8 cellular contexts compared by ENCODE assay signal in the genomic region with DNA sequence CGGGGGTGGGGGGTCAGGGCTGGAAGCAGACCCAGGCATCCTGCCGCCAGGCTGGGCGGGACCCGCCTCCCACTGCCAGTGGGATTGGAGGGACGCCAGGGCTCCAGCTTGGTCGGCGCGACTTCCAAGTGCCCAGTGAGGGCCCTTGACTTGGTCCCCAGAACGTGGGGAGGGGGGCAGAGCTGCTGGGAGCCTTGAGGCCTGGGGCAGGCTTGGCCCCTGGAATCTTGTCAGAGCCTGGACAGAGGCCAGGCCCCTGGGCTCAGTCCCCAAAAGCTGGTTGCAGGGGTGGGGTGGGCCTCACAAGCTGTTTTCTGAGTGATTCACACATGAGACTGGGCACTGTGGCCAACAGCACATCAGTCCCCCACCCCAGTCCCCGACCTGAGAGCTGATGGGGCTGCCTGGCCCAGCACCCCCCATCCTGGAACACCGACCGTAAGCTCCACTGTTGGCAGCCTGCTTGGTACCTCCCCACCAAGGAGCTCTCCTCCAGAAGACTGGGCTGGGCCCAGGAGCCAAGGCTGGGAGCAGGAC. TPM values are rescaled to one million over a fixed set of nuclear protein-coding genes. Genes with fewer than 3 reads are reported as not detected.
DNase-seq lines count a peak whose midpoint lies in the region; ATAC-seq and TF ChIP-seq lines count a peak whose summit lies in the region.

No MANE protein-coding gene starts in this region.

- no CpG with 5 or more reads among the region's 12 CpGs for WGBS in mesendoderm (ENCODE audit: extremely low coverage, insufficient coverage, low lambda C conversion rate)

- H3K79me2 ChIP-seq in mesendoderm (ENCODE audit: control insufficient read depth, insufficient read depth, low read length): no peaks in the 10 kb centered on the region

- H3K4me3 ChIP-seq in AG04450 (ENCODE audit: low read depth, low read length) (no peak overlapping the region), mesendoderm (ENCODE audit: low read length) (no peak overlapping the region)

- no peak overlapping the region for H3K18ac ChIP-seq in mesendoderm (ENCODE audit: low read length)

- H3K4me1 Mint-ChIP-seq in activated CD8-positive, alpha-beta T cell treated with anti-CD3 and anti-CD28 coated beads, Interleukin-2, amount 10 ng/mL, durations not matched to agents 7 days and 5 days (ENCODE audit: low read depth): peaks cover 70% of the 10 kb centered on the region

- H2AK5ac ChIP-seq in mesendoderm (ENCODE audit: low read length): no peak overlapping the region

- DNase-seq in AG04450 (ENCODE audit: low read depth, low spot score) (no peak), EH (ENCODE audit: low read depth) (peak; percentile 56), mesendoderm (no peak), CD1c-positive myeloid dendritic cell (ENCODE audit: extremely low spot score) (no peak), NCI-H1694 (lab: John Stamatoyannopoulos, UW) (no peak)
- DNase-seq in activated CD8-positive, alpha-beta T cell treated with anti-CD3 and anti-CD28 coated beads, Interleukin-2, amount 10 ng/mL, durations not matched to agents 7 days and 5 days: no peak

- no peaks in the 10 kb centered on the region for H3K36me3 ChIP-seq in mesendoderm (ENCODE audit: control insufficient read depth, insufficient read depth, low read length)

- peaks cover 10% of the 10 kb centered on the region for H3K36me3 Mint-ChIP-seq in activated CD8-positive, alpha-beta T cell treated with anti-CD3 and anti-CD28 coated beads, Interleukin-2, amount 10 ng/mL, durations not matched to agents 7 days and 5 days (ENCODE audit: low read depth)

- H3K27me3 Mint-ChIP-seq in activated CD8-positive, alpha-beta T cell treated with anti-CD3 and anti-CD28 coated beads, Interleukin-2, amount 10 ng/mL, durations not matched to agents 7 days and 5 days (ENCODE audit: low read depth): no peaks in the 10 kb centered on the region

- H3K4me2 ChIP-seq in mesendoderm (ENCODE audit: low read length): no peak overlapping the region

- no peak overlapping the region for H2BK120ac ChIP-seq in mesendoderm (ENCODE audit: low read depth, low read length)

- POLR2A ChIA-PET in AG04450 (lab: Yijun Ruan, JAX): no interaction called here
- POLR2A ChIA-PET in activated CD8-positive, alpha-beta T cell treated with anti-CD3 and anti-CD28 coated beads, Interleukin-2, amount 10 ng/mL, durations not matched to agents 7 days and 5 days (lab: Charles Lee): interaction anchor here (0.5 to 1.0 kb wide), 2 partner anchors 86 to 206 kb away, joined by 3 read pairs; no protein-coding TSS in a partner anchor

- H3K4me1 ChIP-seq in mesendoderm (ENCODE audit: control insufficient read depth, low read depth, low read length): peaks cover 3% of the 10 kb centered on the region

- H3K4ac ChIP-seq in mesendoderm (ENCODE audit: low read depth, low read length): no peak overlapping the region

- TF ChIP-seq CTCF in AG04450 (IDR thresholded peaks at IDR 0.05; ENCODE audit: low read depth, low read length): no peak

- H4K8ac ChIP-seq in mesendoderm (ENCODE audit: low read depth, low read length): no peak overlapping the region

- no peak overlapping the region for H2BK5ac ChIP-seq in mesendoderm (ENCODE audit: low read length)

- H3K9ac ChIP-seq in mesendoderm (ENCODE audit: low read length): peak overlapping the region; percentile 56

- peaks cover 5% of the 10 kb centered on the region for H3K9me3 ChIP-seq in AG04450 (ENCODE audit: control insufficient read depth, insufficient read depth, low read length)

- H3K27ac Mint-ChIP-seq in activated CD8-positive, alpha-beta T cell treated with anti-CD3 and anti-CD28 coated beads, Interleukin-2, amount 10 ng/mL, durations not matched to agents 7 days and 5 days: peak overlapping the region; percentile 87

- ATAC-seq in activated CD8-positive, alpha-beta T cell treated with anti-CD3 and anti-CD28 coated beads, Interleukin-2, amount 10 ng/mL, durations not matched to agents 7 days and 5 days: no peak
- no peak for ATAC-seq in HG03175 (IDR thresholded peaks at IDR 0.05; ENCODE audit: unreplicated experiment)
- ATAC-seq in GM19324 (IDR thresholded peaks at IDR 0.05; ENCODE audit: low FRiP score, unreplicated experiment): no peak

- peaks cover 4% of the 10 kb centered on the region for H3K79me1 ChIP-seq in mesendoderm (ENCODE audit: low read length)

- H3K27me3 ChIP-seq in AG04450 (ENCODE audit: control insufficient read depth, insufficient read depth, low read length) (no peaks in the 10 kb centered on the region), mesendoderm (ENCODE audit: insufficient read depth, low read length, poor library complexity) (no peaks in the 10 kb centered on the region)

- CTCF ChIA-PET in AG04450 (lab: Charles Lee): interaction anchor here (0.6 to 1.5 kb wide), 2 partner anchors 29 to 33 kb away, joined by 5 to 9 read pairs; no protein-coding TSS in a partner anchor
- CTCF ChIA-PET in activated CD8-positive, alpha-beta T cell treated with anti-CD3 and anti-CD28 coated beads, Interleukin-2, amount 10 ng/mL, durations not matched to agents 7 days and 5 days (lab: Charles Lee): interaction anchor here (0.8 to 5.8 kb wide), 7 partner anchors 32 to 203 kb away, joined by 3 to 43 read pairs (median 6); partner anchors contain the start of genes ABCA2, AJM1 and NPDC1

- no peak overlapping the region for H4K5ac ChIP-seq in mesendoderm (ENCODE audit: low read length)

- no peak overlapping the region for H3K56ac ChIP-seq in mesendoderm (ENCODE audit: low read length)

- H3K4me3 Mint-ChIP-seq in activated CD8-positive, alpha-beta T cell treated with anti-CD3 and anti-CD28 coated beads, Interleukin-2, amount 10 ng/mL, durations not matched to agents 7 days and 5 days: peak overlapping the region; percentile 46

- no peak overlapping the region for H2BK15ac ChIP-seq in mesendoderm (replicated peaks; ENCODE audit: low read depth)

- H3K27ac ChIP-seq in AG04450 (ENCODE audit: low read depth, low read length) (peak overlapping the region; percentile 31), mesendoderm (ENCODE audit: low read depth, low read length) (no peak overlapping the region)

- H3K9me3 Mint-ChIP-seq in activated CD8-positive, alpha-beta T cell treated with anti-CD3 and anti-CD28 coated beads, Interleukin-2, amount 10 ng/mL, durations not matched to agents 7 days and 5 days (ENCODE audit: insufficient read depth): no peaks in the 10 kb centered on the region

- H3K23ac ChIP-seq in mesendoderm (ENCODE audit: low read length): no peak overlapping the region

RNA-seq across cellular contexts. Expression of gene CLIC3, which starts 0.5 kb away (rescaled TPM):
- polyA plus RNA-seq in AG04450 (2011; rRNA removed): 0.42 and 0.63 TPM in 2 replicates
- not detected in 2 replicates for polyA minus RNA-seq in AG04450 (2011; rRNA and poly(A)+ RNA removed)
- 1 to 10 TPM; 3.6 to 4.8 TPM for total RNA-seq in activated CD8-positive, alpha-beta T cell treated with anti-CD3 and anti-CD28 coated beads, Interleukin-2, amount 10 ng/mL, durations not matched to agents 7 days and 5 days
- polyA plus RNA-seq in mesendoderm (2013, experiment 1 of 2): 0.15 TPM
- 0.17 TPM for polyA plus RNA-seq in mesendoderm (2013, experiment 2 of 2)

RNA-seq across cellular contexts. Expression of gene PAXX, which starts 3.6 kb away (rescaled TPM):
- polyA plus RNA-seq in AG04450 (2011; rRNA removed): 6.0 and 6.7 TPM in 2 replicates
- polyA minus RNA-seq in AG04450 (2011; rRNA and poly(A)+ RNA removed): 1.6 and 3.1 TPM in 2 replicates
- 10 to 100 TPM; 80.6 to 85.2 TPM for total RNA-seq in activated CD8-positive, alpha-beta T cell treated with anti-CD3 and anti-CD28 coated beads, Interleukin-2, amount 10 ng/mL, durations not matched to agents 7 days and 5 days
- 30.5 TPM for polyA plus RNA-seq in mesendoderm (2013, experiment 1 of 2)
- polyA plus RNA-seq in mesendoderm (2013, experiment 2 of 2): 31.0 TPM

RNA-seq across cellular contexts. Expression of gene LCNL1, which starts 13.0 kb away (rescaled TPM):
- 1.5 TPM in 2 replicates for polyA plus RNA-seq in AG04450 (2011; rRNA removed)
- 2.1 and 2.7 TPM in 2 replicates for polyA minus RNA-seq in AG04450 (2011; rRNA and poly(A)+ RNA removed)
- not detected for total RNA-seq in activated CD8-positive, alpha-beta T cell treated with anti-CD3 and anti-CD28 coated beads, Interleukin-2, amount 10 ng/mL, durations not matched to agents 7 days and 5 days
- not detected for polyA plus RNA-seq in mesendoderm (2013, experiment 1 of 2)
- not detected for polyA plus RNA-seq in mesendoderm (2013, experiment 2 of 2)

RNA-seq across cellular contexts. Expression of gene PTGDS, which starts 18.5 kb away (rescaled TPM):
- polyA plus RNA-seq in AG04450 (2011; rRNA removed): 7.8 and 9.6 TPM in 2 replicates
- 1.3 and 2.2 TPM in 2 replicates for polyA minus RNA-seq in AG04450 (2011; rRNA and poly(A)+ RNA removed)
- total RNA-seq in activated CD8-positive, alpha-beta T cell treated with anti-CD3 and anti-CD28 coated beads, Interleukin-2, amount 10 ng/mL, durations not matched to agents 7 days and 5 days: 1 to 10 TPM; 1.2 to 1.4 TPM
- polyA plus RNA-seq in mesendoderm (2013, experiment 1 of 2): 0.15 TPM
- 0.07 TPM for polyA plus RNA-seq in mesendoderm (2013, experiment 2 of 2)

RNA-seq across cellular contexts. Expression of gene ABCA2, which starts 32.2 kb away (rescaled TPM):
- polyA plus RNA-seq in AG04450 (2011; rRNA removed): 4.7 and 8.8 TPM in 2 replicates
- 9.0 and 17.7 TPM in 2 replicates for polyA minus RNA-seq in AG04450 (2011; rRNA and poly(A)+ RNA removed)
- 10 to 100 TPM; 61.5 to 62.0 TPM for total RNA-seq in activated CD8-positive, alpha-beta T cell treated with anti-CD3 and anti-CD28 coated beads, Interleukin-2, amount 10 ng/mL, durations not matched to agents 7 days and 5 days
- 1.8 TPM for polyA plus RNA-seq in mesendoderm (2013, experiment 1 of 2)
- 2.0 TPM for polyA plus RNA-seq in mesendoderm (2013, experiment 2 of 2)
